9 cellular contexts compared by ENCODE assay signal in genomic region chr1:219909476-219909875, GRCh38. TPM values are rescaled to one million over a fixed set of nuclear protein-coding genes. Genes with fewer than 3 reads are reported as not detected.
"Had no signal": no experiment of that assay in that cellular context is flagged by ENCODE, and none has a peak within 500 bp of the region (broad histone marks: within the 10 kb centered on the region; RNA-seq: fewer than 3 reads in every experiment).

No MANE protein-coding gene starts in this region.

- FAIRE-seq: H54, HTR-8/SVneo had no signal

- H3K4me3 ChIP-seq: GM23248 had no signal

- H3K9ac ChIP-seq: GM23248 had no signal

- H2AFZ ChIP-seq: GM23248 had no signal

- DNase-seq: GM23248, GOT3, H9, HCEC 1CT, KG1 had no signal

- H3K27ac ChIP-seq: GM23248 had no signal

RNA-seq across cellular contexts. Expression of gene SLC30A10, which starts 18.9 kb away (rescaled TPM):
- total RNA-seq: GM23248, HT-29 had no signal
- polyA plus RNA-seq: GM23248, IgD-negative memory B cell had no signal
